In genomic region chr18:23842305-23842704, GRCh38 we compare ENCODE assay signal across 6 cellular contexts.
"Had no signal": no experiment of that assay in that cellular context is flagged by ENCODE, and none has a peak within 500 bp of the region (broad histone marks: within the 10 kb centered on the region; RNA-seq: fewer than 3 reads in every experiment).

No MANE protein-coding gene starts in this region.

- H3K9me3 Mint-ChIP-seq: IgD-negative memory B cell had no signal

- H3K4me3 ChIP-seq: K562 had no signal

- DNase-seq: IMR-90, KBM-7, KG1 had no signal

- H3K27ac Mint-ChIP-seq: IgD-negative memory B cell had no signal

- H3K27me3 Mint-ChIP-seq: IgD-negative memory B cell had no signal

- H3K4me3 Mint-ChIP-seq: IgD-negative memory B cell had no signal

- H3K27ac ChIP-seq: HL-60 had no signal
